In the genomic region with DNA sequence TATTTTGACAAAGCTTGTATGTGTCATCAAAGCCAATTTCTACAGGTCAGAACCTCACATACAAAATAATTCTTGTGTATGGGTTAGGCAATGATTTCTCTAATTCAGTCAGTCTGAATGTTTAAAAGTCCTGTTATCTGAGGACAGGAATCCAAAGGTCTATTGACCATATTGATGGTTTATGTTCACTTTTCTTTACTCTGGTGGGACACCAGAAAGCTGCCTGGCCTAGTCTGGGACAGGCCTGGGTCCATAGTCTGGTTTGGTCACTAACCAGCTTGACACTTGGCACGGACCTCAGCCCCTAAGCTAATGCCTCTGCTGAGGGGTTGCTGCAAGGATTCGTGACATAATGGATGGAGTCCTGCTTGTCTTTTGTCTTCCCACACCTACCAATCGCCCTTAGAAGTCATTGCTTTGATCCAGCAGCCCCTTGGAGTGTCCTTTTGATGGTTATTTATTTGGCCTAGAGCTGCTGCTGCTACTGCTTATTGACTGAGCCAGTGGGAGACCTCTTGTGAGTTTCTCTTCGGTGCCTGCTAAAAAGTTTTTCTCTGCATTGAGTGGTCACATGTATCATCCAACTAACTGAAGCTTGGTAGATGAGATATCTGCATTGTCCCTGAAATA, we compare ENCODE assay signal across 15 cellular contexts. TPM values are rescaled to one million over a fixed set of nuclear protein-coding genes. Genes with fewer than 3 reads are reported as not detected.
DNase-seq lines count a peak whose midpoint lies in the region; TF ChIP-seq lines count a peak whose summit lies in the region.
"Had no signal": no experiment of that assay in that cellular context is flagged by ENCODE, and none has a peak within 500 bp of the region (broad histone marks: within the 10 kb centered on the region; RNA-seq: fewer than 3 reads in every experiment).

No MANE protein-coding gene starts in this region.

- H3K79me1 ChIP-seq in mesenchymal stem cell (replicated peaks; ENCODE audit: low read length, poor library complexity, severe bottlenecking), result peaks cover 16% of the 10 kb centered on the region

- DNase-seq in activated T-cell treated with anti-CD3 and anti-CD28 coated beads, Interleukin-2, amount 50 U/mL, for 24 hours, result no peak
- DNase-seq in activated T-cell treated with anti-CD3 and anti-CD28 coated beads, Interleukin-2, amount 50 U/mL, for 1 hour, result no peak
- DNase-seq in neural progenitor cell (ENCODE audit: low spot score) (peak; percentile 23), coronary artery (ENCODE audit: low spot score) (no peak), SIG-M5 (lab: John Stamatoyannopoulos, UW) (no peak), mesenchymal stem cell (no peak)
- DNase-seq: Caco-2, Karpas-422, NCI-H1417, substantia nigra had no signal

- peaks cover 79% of the 10 kb centered on the region for H3K4me1 ChIP-seq in Loucy (ENCODE audit: insufficient read depth, low read length, poor library complexity, severe bottlenecking)
- peaks cover 9% of the 10 kb centered on the region for H3K4me1 ChIP-seq in ectodermal cell (ENCODE audit: control insufficient read depth, insufficient read depth, low read length)
- H3K4me1 ChIP-seq in neural progenitor cell, result peaks cover 19% of the 10 kb centered on the region
- H3K4me1 ChIP-seq in mesenchymal stem cell (ENCODE audit: control insufficient read depth, insufficient read depth, low read depth, low read length), result no peaks in the 10 kb centered on the region
- H3K4me1 ChIP-seq: Caco-2 had no signal

- peaks cover 71% of the 10 kb centered on the region for H3K79me2 ChIP-seq in Loucy (ENCODE audit: insufficient read depth, low read length)
- peaks cover 7% of the 10 kb centered on the region for H3K79me2 ChIP-seq in neural progenitor cell (ENCODE audit: low read depth)

- H2BK12ac ChIP-seq in mesenchymal stem cell (ENCODE audit: low read length in 2 of 2), result no peak overlapping the region

- H3K9me3 Mint-ChIP-seq in activated T-cell treated with anti-CD3 and anti-CD28 coated beads, Interleukin-2, amount 50 U/mL, for 24 hours, result no peaks in the 10 kb centered on the region
- peaks cover 12% of the 10 kb centered on the region for H3K9me3 Mint-ChIP-seq in neural progenitor cell

- no peaks in the 10 kb centered on the region for H3K9me2 ChIP-seq in Loucy (replicated peaks; ENCODE audit: low read depth, low read length)

- H3K14ac ChIP-seq in mesenchymal stem cell (ENCODE audit: low read length in 2 of 2), result no peak overlapping the region

- no peak overlapping the region for H4K91ac ChIP-seq in mesenchymal stem cell (ENCODE audit: low read length)

- no peak overlapping the region for H2AK5ac ChIP-seq in mesenchymal stem cell (ENCODE audit: low read length, severe bottlenecking)

- no peak overlapping the region for H4K8ac ChIP-seq in mesenchymal stem cell (ENCODE audit: low read length)

- H3K18ac ChIP-seq in mesenchymal stem cell (ENCODE audit: low read depth in 1 of 2, low read length in 2 of 2), result no peak overlapping the region

- no peaks in the 10 kb centered on the region for H3K27me3 Mint-ChIP-seq in activated T-cell treated with anti-CD3 and anti-CD28 coated beads, Interleukin-2, amount 50 U/mL, for 24 hours
- H3K27me3 Mint-ChIP-seq in neural progenitor cell (ENCODE audit: insufficient read depth, low read depth), result peaks cover 3% of the 10 kb centered on the region

- H3K23ac ChIP-seq in mesenchymal stem cell (ENCODE audit: low read length in 2 of 2), result no peak overlapping the region

- H3K4me1 Mint-ChIP-seq in activated T-cell treated with anti-CD3 and anti-CD28 coated beads, Interleukin-2, amount 50 U/mL, for 24 hours (ENCODE audit: low read depth), result peaks cover 87% of the 10 kb centered on the region
- peaks cover 10% of the 10 kb centered on the region for H3K4me1 Mint-ChIP-seq in neural progenitor cell
- H3K4me1 Mint-ChIP-seq: neural crest cell had no signal

- peaks cover 9% of the 10 kb centered on the region for H3F3A ChIP-seq in Loucy (ENCODE audit: low read depth)
- H3F3A ChIP-seq in neural progenitor cell (ENCODE audit: low read depth), result peaks cover 14% of the 10 kb centered on the region

- H2BK5ac ChIP-seq in mesenchymal stem cell (ENCODE audit: low read depth, low read length, poor library complexity, severe bottlenecking), result no peak overlapping the region

- H3K4me3 ChIP-seq in Loucy (ENCODE audit: low read length, poor library complexity, severe bottlenecking) (peak overlapping the region; percentile 59), ectodermal cell (ENCODE audit: insufficient read depth, low read depth, low read length) (no peak overlapping the region), neural progenitor cell (no peak overlapping the region), coronary artery (no peak overlapping the region), mesenchymal stem cell (ENCODE audit: insufficient read depth in 1 of 2, low read depth in 1 of 2, low read length in 2 of 2) (no peak overlapping the region)
- H3K4me3 ChIP-seq: lung, right atrium auricular region had no signal

- H3K4me3 Mint-ChIP-seq in activated T-cell treated with anti-CD3 and anti-CD28 coated beads, Interleukin-2, amount 50 U/mL, for 24 hours, result no peak overlapping the region
- no peak overlapping the region for H3K4me3 Mint-ChIP-seq in neural progenitor cell
- H3K4me3 Mint-ChIP-seq: neural crest cell had no signal

- 13 to 26% methylated on average over 4 of the region's 4 CpGs for WGBS in ectodermal cell, 2 experiments
- WGBS in mesenchymal stem cell, result 98% methylated on average over 4 of the region's 4 CpGs

- H3K27me3 ChIP-seq in Loucy (ENCODE audit: insufficient read depth, low read length, poor library complexity, severe bottlenecking) (no peaks in the 10 kb centered on the region), ectodermal cell (ENCODE audit: control insufficient read depth, insufficient read depth, low read length, poor library complexity, severe bottlenecking) (no peaks in the 10 kb centered on the region), neural progenitor cell (no peaks in the 10 kb centered on the region), mesenchymal stem cell (ENCODE audit: control insufficient read depth in 1 of 2, insufficient read depth in 1 of 2, low read length in 2 of 2) (no peaks in the 10 kb centered on the region)
- H3K27me3 ChIP-seq: right atrium auricular region had no signal

- H3K4me2 ChIP-seq in Loucy (ENCODE audit: low read depth, low read length, poor library complexity, severe bottlenecking), result peak overlapping the region; percentile 78
- peak overlapping the region; percentile 52 for H3K4me2 ChIP-seq in neural progenitor cell
- no peak overlapping the region for H3K4me2 ChIP-seq in mesenchymal stem cell (ENCODE audit: low read length, poor library complexity, severe bottlenecking)

- H3K27ac Mint-ChIP-seq in activated T-cell treated with anti-CD3 and anti-CD28 coated beads, Interleukin-2, amount 50 U/mL, for 24 hours, result peak overlapping the region; percentile 93
- peak overlapping the region; percentile 10 for H3K27ac Mint-ChIP-seq in neural progenitor cell

- H2BK120ac ChIP-seq in mesenchymal stem cell (ENCODE audit: low read depth, low read length), result no peak overlapping the region

- TF ChIP-seq CTCF in Loucy (conservative IDR thresholded peaks at IDR 0.05; ENCODE audit: low read length) (no peak), neural progenitor cell (IDR thresholded peaks at IDR 0.05) (no peak), coronary artery (IDR thresholded peaks at IDR 0.05) (no peak)

- H3K27ac ChIP-seq in ectodermal cell (ENCODE audit: insufficient read depth, low read depth, low read length, poor library complexity, severe bottlenecking) (peak overlapping the region; percentile 33), neural progenitor cell (peak overlapping the region; percentile 29), coronary artery (no peak overlapping the region), mesenchymal stem cell (ENCODE audit: low read length, poor library complexity, severe bottlenecking) (no peak overlapping the region)

- H3K36me3 Mint-ChIP-seq in activated T-cell treated with anti-CD3 and anti-CD28 coated beads, Interleukin-2, amount 50 U/mL, for 24 hours (ENCODE audit: low read depth), result peaks cover 80% of the 10 kb centered on the region
- peaks cover 51% of the 10 kb centered on the region for H3K36me3 Mint-ChIP-seq in neural progenitor cell

- H3K9ac ChIP-seq in Loucy (ENCODE audit: low read depth, low read length, poor library complexity, severe bottlenecking) (peak overlapping the region; percentile 79), neural progenitor cell (no peak overlapping the region), mesenchymal stem cell (ENCODE audit: low read length) (no peak overlapping the region)

- no peak overlapping the region for H3K4ac ChIP-seq in mesenchymal stem cell (ENCODE audit: low read depth in 1 of 2, low read length in 2 of 2)

- H3K36me3 ChIP-seq in Loucy (ENCODE audit: insufficient read depth, low read length), result peaks cover 69% of the 10 kb centered on the region
- peaks cover 20% of the 10 kb centered on the region for H3K36me3 ChIP-seq in ectodermal cell (ENCODE audit: control insufficient read depth, insufficient read depth, low read length)
- H3K36me3 ChIP-seq in neural progenitor cell, result peaks cover 6% of the 10 kb centered on the region
- peaks cover 39 to 71% of the 10 kb centered on the region in 2 experiments for H3K36me3 ChIP-seq in mesenchymal stem cell (ENCODE audit: control insufficient read depth in 1 of 2, insufficient read depth in 2 of 2, low read depth in 1 of 2, low read length in 2 of 2)

- no peak overlapping the region for H2AFZ ChIP-seq in Loucy (ENCODE audit: low read length)
- no peak overlapping the region for H2AFZ ChIP-seq in neural progenitor cell (replicated peaks)
- no peak overlapping the region for H2AFZ ChIP-seq in mesenchymal stem cell (ENCODE audit: low read depth, low read length)

- H4K20me1 ChIP-seq in Loucy (ENCODE audit: insufficient read depth, low read length, poor library complexity, severe bottlenecking), result no peaks in the 10 kb centered on the region
- peaks cover 5% of the 10 kb centered on the region for H4K20me1 ChIP-seq in neural progenitor cell (ENCODE audit: low read depth)

- no peaks in the 10 kb centered on the region for H3K9me3 ChIP-seq in Loucy (ENCODE audit: insufficient read depth, low read depth, low read length)
- no peaks in the 10 kb centered on the region for H3K9me3 ChIP-seq in ectodermal cell (ENCODE audit: control insufficient read depth, low read length)
- no peaks in the 10 kb centered on the region for H3K9me3 ChIP-seq in neural progenitor cell (ENCODE audit: low read depth)
- H3K9me3 ChIP-seq in mesenchymal stem cell (ENCODE audit: control insufficient read depth, low read length), result no peaks in the 10 kb centered on the region
- H3K9me3 ChIP-seq: Caco-2, right atrium auricular region had no signal

- H2BK15ac ChIP-seq in mesenchymal stem cell (ENCODE audit: low read depth, poor library complexity, severe bottlenecking), result no peak overlapping the region

RNA-seq across cellular contexts. Expression of a gene that starts 15.7 kb away (rescaled TPM):
- 19.9 TPM for polyA plus RNA-seq in ectodermal cell (2013, experiment 1 of 4)
- 17.8 TPM for polyA plus RNA-seq in ectodermal cell (2013, experiment 2 of 4)
- polyA plus RNA-seq in ectodermal cell (2013, experiment 3 of 4), result 19.7 TPM
- 20.5 TPM for polyA plus RNA-seq in ectodermal cell (2013, experiment 4 of 4)
- 5.5 and 15.8 TPM in 2 replicates for total RNA-seq in neural progenitor cell (ENCODE audit: low replicate concordance)
- polyA plus RNA-seq in mesenchymal stem cell (2013, experiment 1 of 2), result 16.9 TPM
- 17.9 TPM for polyA plus RNA-seq in mesenchymal stem cell (2013, experiment 2 of 2)

RNA-seq across cellular contexts. Expression of a gene that starts 20.8 kb away (rescaled TPM):
- 7.7 TPM for polyA plus RNA-seq in ectodermal cell (2013, experiment 1 of 4)
- polyA plus RNA-seq in ectodermal cell (2013, experiment 2 of 4), result 8.2 TPM
- polyA plus RNA-seq in ectodermal cell (2013, experiment 3 of 4), result 6.1 TPM
- 9.3 TPM for polyA plus RNA-seq in ectodermal cell (2013, experiment 4 of 4)
- 3.1 and 5.6 TPM in 2 replicates for total RNA-seq in neural progenitor cell (ENCODE audit: low replicate concordance)
- polyA plus RNA-seq in mesenchymal stem cell (2013, experiment 1 of 2), result 30.1 TPM
- polyA plus RNA-seq in mesenchymal stem cell (2013, experiment 2 of 2), result 31.4 TPM

Comparison
In these comparisons a context has a peak if more than half of its experiments do, and no peak if none do; other contexts are left out.
1. H3K27ac ChIP-seq: peak in ectodermal cell (single experiment) and neural progenitor cell (single experiment); none in coronary artery (0 of 2) and mesenchymal stem cell (single experiment).